8 cellular contexts compared by ENCODE assay signal in the genomic region with DNA sequence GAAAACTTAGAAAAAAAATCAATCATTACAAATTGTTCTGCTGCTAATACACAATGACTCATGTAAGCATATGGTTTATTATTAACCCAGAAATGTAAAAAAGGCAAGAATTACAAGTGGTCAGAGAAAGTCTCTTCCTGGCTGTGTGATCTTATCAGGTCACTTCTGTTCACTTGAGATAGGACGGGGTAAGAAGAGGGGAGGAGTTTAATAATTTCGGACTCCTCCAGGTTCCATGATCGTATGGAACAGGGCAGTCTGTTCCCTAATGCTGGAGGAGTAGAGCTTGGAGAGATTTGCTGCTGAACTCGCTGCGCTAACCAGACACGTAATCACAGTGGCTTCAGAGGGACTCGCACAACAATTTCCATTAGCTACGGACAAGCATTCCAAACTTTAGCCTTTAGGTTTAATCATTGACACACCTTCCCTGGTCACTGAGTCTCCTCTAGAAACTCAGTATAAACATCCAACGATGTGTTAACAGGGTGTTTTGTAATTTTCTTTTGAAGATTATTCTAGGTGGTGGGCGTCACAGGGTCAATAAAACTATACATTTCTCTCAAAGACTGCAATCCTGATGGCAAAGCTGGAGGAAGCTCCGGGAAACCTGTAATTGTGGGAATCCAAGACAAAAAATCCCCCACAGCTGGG.
DNase-seq lines count a peak whose midpoint lies in the region; ATAC-seq and TF ChIP-seq lines count a peak whose summit lies in the region.

No MANE protein-coding gene starts in this region.

- ATAC-seq in HG02642 (IDR thresholded peaks at IDR 0.05; ENCODE audit: poor library complexity, unreplicated experiment) (peak; percentile 23), HG03039 (IDR thresholded peaks at IDR 0.05; ENCODE audit: unreplicated experiment) (no peak), GM21529 (IDR thresholded peaks at IDR 0.05; ENCODE audit: unreplicated experiment) (no peak)

- no peak for TF ChIP-seq CTCF in GM12865 (IDR thresholded peaks at IDR 0.05; ENCODE audit: insufficient read depth, low read depth, low read length, missing control alignments)

- in situ Hi-C loops in KBM-7 (cut with MboI; ENCODE audit: low pct_unique_long_range_greater_than_20kb, low sequenced_read_pairs) = no loop called here

- DNase-seq in GM12865 (ENCODE audit: low read depth) = peak; percentile 28
- peak; percentile 8 for DNase-seq in UCSD-AML1 (lab: John Stamatoyannopoulos, UW; ENCODE audit: unreplicated experiment)
- peak; percentile 81 for DNase-seq in left kidney (ENCODE audit: low read depth, low spot score)
- no peak for DNase-seq in NCI-H345 (lab: John Stamatoyannopoulos, UW)
- DNase-seq in KBM-7 = no peak

- H3K4me3 ChIP-seq in GM12865 (ENCODE audit: low read depth, low read length) = peak overlapping the region; percentile 69

Comparison
In these comparisons a context has a peak if more than half of its experiments do, and no peak if none do; other contexts are left out.
1. DNase-seq: peak in GM12865 (single experiment), UCSD-AML1 (single experiment) and left kidney (single experiment); none in NCI-H345 (single experiment) and KBM-7 (single experiment).